In genomic region chr4:1721003-1721665, GRCh38 we compare ENCODE assay signal across 8 cellular contexts. TPM values are rescaled to one million over a fixed set of nuclear protein-coding genes. Genes with fewer than 3 reads are reported as not detected.
A peak's percentile ranks its signal among the peaks of the same experiment; 100 is the strongest.
DNase-seq lines count a peak whose midpoint lies in the region; ATAC-seq and TF ChIP-seq lines count a peak whose summit lies in the region.

Gene TACC3 (plus strand): TSS chr4:1721521. CDS start chr4:1723422, 1,901 bp downstream.
Gene TMEM129 (minus strand): TSS chr4:1721323. CDS start chr4:1720837, 486 bp downstream.

- H3K27me3 ChIP-seq in heart right ventricle (no peaks in the 10 kb centered on the region), upper lobe of left lung (no peaks in the 10 kb centered on the region)

- H3K4me1 ChIP-seq in heart right ventricle (peaks cover 23 to 70% (median 42%) of the 10 kb centered on the region in 9 donors), upper lobe of left lung (peaks cover 20 to 46% (median 34%) of the 10 kb centered on the region in 4 donors)

- no peak for TF ChIP-seq CTCF in heart right ventricle (IDR thresholded peaks at IDR 0.05)
- TF ChIP-seq CTCF in upper lobe of left lung (IDR thresholded peaks at IDR 0.05), result no peak

- WGBS in heart right ventricle, 2 donors, result 0% methylated on average over 71 to 78 of the region's 83 CpGs
- WGBS in upper lobe of left lung, 2 donors, result 0 to 2% methylated on average over 20 to 24 of the region's 83 CpGs

- DNase-seq in NCI-H1694 (lab: John Stamatoyannopoulos, UW), result peak; percentile 59
- peak; percentile 91 for DNase-seq in amniotic epithelial cell (ENCODE audit: low read depth)
- peak; percentile 90 to 93 for DNase-seq in heart right ventricle
- DNase-seq in posterior vena cava (ENCODE audit: low spot score), result peak; percentile 97
- DNase-seq in upper lobe of left lung, result peak; percentile 97 to 98

- peak within 1 kb of the TSS; percentile 64 to 97 (median 84) for H3K4me3 ChIP-seq in heart right ventricle
- H3K4me3 ChIP-seq in upper lobe of left lung, result peak within 1 kb of the TSS; percentile 55 to 83 (median 76)

- ATAC-seq in GM18498 (IDR thresholded peaks at IDR 0.05; ENCODE audit: unreplicated experiment), result peak; percentile 74
- peak; percentile 80 for ATAC-seq in HG02885 (IDR thresholded peaks at IDR 0.05; ENCODE audit: poor library complexity, unreplicated experiment)
- ATAC-seq in heart right ventricle, result peak; percentile 88 to 94 (median 92)
- ATAC-seq in upper lobe of left lung (ENCODE audit: low FRiP score in 2 of 2), result peak; percentile 93 to 95

- TF ChIP-seq EP300 in upper lobe of left lung (IDR thresholded peaks at IDR 0.05), result no peak

- H3K9me3 ChIP-seq in heart right ventricle (no peaks in the 10 kb centered on the region), upper lobe of left lung (no peaks in the 10 kb centered on the region)

- H3K27ac ChIP-seq in heart right ventricle (peak within 1 kb of the TSS; percentile 92 to 99 (median 94)), upper lobe of left lung (peak within 1 kb of the TSS; percentile 89 to 96 (median 94))

- H3K36me3 ChIP-seq in heart right ventricle, result peaks cover 0 to 61% (median 6%) of the 10 kb centered on the region in 9 donors
- H3K36me3 ChIP-seq in upper lobe of left lung, result peaks cover 0 to 25% (median 13%) of the 10 kb centered on the region in 4 donors

- peak in 2 of 4 donors; percentile 53 to 70 for TF ChIP-seq POLR2A in upper lobe of left lung (IDR thresholded peaks at IDR 0.05)

- intact Hi-C loops in T-helper 1 cell treated with Interleukin-12 subunit alpha and Interleukin-12 subunit beta and Interleukin-4 antibody, amounts not matched to agents 30 ng/mL and 1 ng/mL, for 36 hours (cut with micrococcal nuclease), result loop anchor here (1.0 to 10.0 kb wide), 10 partner anchors 9 to 1811 kb away; partner anchors contain the start of genes FAM53A, HAUS3, LETM1 and LRPAP1
- intact Hi-C loops in heart right ventricle (cut with DNase I), result loop anchor here in 5 of 10 donors (1.0 to 10.0 kb wide), 3 partner anchors 9 to 376 kb away; partner anchors contain the start of genes SLBP (in 1 of the 5) and UVSSA (in 1 of the 5)
- intact Hi-C loops in posterior vena cava (cut with DNase I), result loop anchor here in 1 of 2 donors (10.0 kb wide), 1 partner anchor 366 kb away; no protein-coding TSS in a partner anchor

RNA-seq across cellular contexts. Expression of gene TACC3, which starts in this region (rescaled TPM):
- 173 and 177 TPM in 2 replicates for total RNA-seq in T-helper 1 cell treated with Interleukin-12 subunit alpha and Interleukin-12 subunit beta and Interleukin-4 antibody, amounts not matched to agents 30 ng/mL and 1 ng/mL, for 36 hours
- total RNA-seq in heart right ventricle, result 10 to 100 TPM in 2 of 10 donors, 1 to 10 TPM in 8; 2.3 to 15.6 (median 3.9) TPM
- polyA plus RNA-seq in heart right ventricle, result 10 to 100 TPM in 1 of 2 donors, 1 to 10 TPM in 1; 6.0 to 16.2 TPM
- total RNA-seq in posterior vena cava, result 1 to 10 TPM; 5.2 to 9.3 TPM
- total RNA-seq in upper lobe of left lung, result 10 to 100 TPM in 5 of 6 donors, 1 to 10 TPM in 1; 8.9 to 47.4 (median 21.9) TPM

RNA-seq across cellular contexts. Expression of gene TMEM129, which starts in this region (rescaled TPM):
- 24.8 and 24.9 TPM in 2 replicates for total RNA-seq in T-helper 1 cell treated with Interleukin-12 subunit alpha and Interleukin-12 subunit beta and Interleukin-4 antibody, amounts not matched to agents 30 ng/mL and 1 ng/mL, for 36 hours
- total RNA-seq in heart right ventricle (10 to 100 TPM; 28.1 to 45.6 (median 34.3) TPM), posterior vena cava (10 to 100 TPM; 25.1 to 28.1 TPM), upper lobe of left lung (10 to 100 TPM; 38.9 to 99.1 (median 49.6) TPM)
- polyA plus RNA-seq in heart right ventricle, result 10 to 100 TPM; 28.6 to 33.0 TPM

Comparison
In these comparisons a context has a peak if more than half of its experiments do, and no peak if none do; other contexts are left out.
1. Peak in every context shown above with its lines: DNase-seq, ATAC-seq, H3K4me3 ChIP-seq and H3K27ac ChIP-seq.